Comparison of ENCODE assay signal across 16 cellular contexts in genomic region chrX:69029696-69030245, GRCh38.
"Had no signal": no experiment of that assay in that cellular context is flagged by ENCODE, and none has a peak within 500 bp of the region (broad histone marks: within the 10 kb centered on the region; RNA-seq: fewer than 3 reads in every experiment).

No MANE protein-coding gene starts in this region.

- H3K27ac Mint-ChIP-seq: activated naive CD4-positive, alpha-beta T cell treated with anti-CD3 and anti-CD28 coated beads, Interleukin-2, amount 50 U/mL, for 72 hours; activated T-cell treated with anti-CD3 and anti-CD28 coated beads, Interleukin-2, amount 50 U/mL, for 24 hours; naive thymus-derived CD4-positive, alpha-beta T cell; stimulated activated memory B cell treated with anti-CD40 and anti-IgM and Interleukin-4, amounts not matched to agents 10 μg/mL and 1 μg/mL and 100 μg/mL, for 72 hours had no signal

- DNase-seq: activated CD4-positive, alpha-beta T cell treated with anti-CD3 and anti-CD28 coated beads, Interleukin-2, amount 50 U/mL, for 4 hours; activated T-cell treated with anti-CD3 and anti-CD28 coated beads, Interleukin-2, amount 50 U/mL, for 24 hours; central memory CD4-positive, alpha-beta T cell; colonic mucosa; foreskin melanocyte; heart left ventricle; mucosa of descending colon; naive thymus-derived CD4-positive, alpha-beta T cell; retina; T-helper 2 cell; tibial artery had no signal

- H3K4me3 ChIP-seq: colonic mucosa, heart left ventricle, mucosa of descending colon, tibial artery had no signal

- ATAC-seq: activated CD4-positive, CD25-positive, alpha-beta regulatory T cell treated with anti-CD3 and anti-CD28 coated beads, Interleukin-2, amount 50 U/mL, for 24 hours; activated naive CD4-positive, alpha-beta T cell treated with anti-CD3 and anti-CD28 coated beads, Interleukin-2, amount 50 U/mL, for 72 hours; heart left ventricle; mucosa of descending colon; naive thymus-derived CD4-positive, alpha-beta T cell; stimulated activated memory B cell treated with anti-CD40 and anti-IgM and Interleukin-4, amounts not matched to agents 10 μg/mL and 1 μg/mL and 100 μg/mL, for 72 hours had no signal

- H3K36me3 ChIP-seq: colonic mucosa, heart left ventricle, neutrophil, tibial artery had no signal

- H3K27me3 Mint-ChIP-seq: naive thymus-derived CD4-positive, alpha-beta T cell; stimulated activated memory B cell treated with anti-CD40 and anti-IgM and Interleukin-4, amounts not matched to agents 10 μg/mL and 1 μg/mL and 100 μg/mL, for 72 hours had no signal

- FAIRE-seq: TTC549 had no signal

- H3K36me3 Mint-ChIP-seq: activated naive CD4-positive, alpha-beta T cell treated with anti-CD3 and anti-CD28 coated beads, Interleukin-2, amount 50 U/mL, for 72 hours; naive thymus-derived CD4-positive, alpha-beta T cell; stimulated activated memory B cell treated with anti-CD40 and anti-IgM and Interleukin-4, amounts not matched to agents 10 μg/mL and 1 μg/mL and 100 μg/mL, for 72 hours had no signal

- H3K27ac ChIP-seq: colonic mucosa, heart left ventricle, neutrophil, tibial artery had no signal

- H3K4me3 Mint-ChIP-seq: activated T-cell treated with anti-CD3 and anti-CD28 coated beads, Interleukin-2, amount 50 U/mL, for 24 hours; naive thymus-derived CD4-positive, alpha-beta T cell; stimulated activated memory B cell treated with anti-CD40 and anti-IgM and Interleukin-4, amounts not matched to agents 10 μg/mL and 1 μg/mL and 100 μg/mL, for 72 hours had no signal

- H3K4me1 ChIP-seq: colonic mucosa had no signal

- H3K9me3 Mint-ChIP-seq: activated naive CD4-positive, alpha-beta T cell treated with anti-CD3 and anti-CD28 coated beads, Interleukin-2, amount 50 U/mL, for 72 hours; activated T-cell treated with anti-CD3 and anti-CD28 coated beads, Interleukin-2, amount 50 U/mL, for 24 hours; naive thymus-derived CD4-positive, alpha-beta T cell; stimulated activated memory B cell treated with anti-CD40 and anti-IgM and Interleukin-4, amounts not matched to agents 10 μg/mL and 1 μg/mL and 100 μg/mL, for 72 hours had no signal

- H3K9me3 ChIP-seq: colonic mucosa, mucosa of descending colon, neutrophil, tibial artery had no signal

- H3K27me3 ChIP-seq: colonic mucosa, neutrophil, tibial artery had no signal
